ENCODE assay signal across 10 cellular contexts in genomic region chr3:133295199-133295901, GRCh38.
DNase-seq lines count a peak whose midpoint lies in the region; ATAC-seq and TF ChIP-seq lines count a peak whose summit lies in the region.
"Had no signal": no experiment of that assay in that cellular context is flagged by ENCODE, and none has a peak within 500 bp of the region (broad histone marks: within the 10 kb centered on the region; RNA-seq: fewer than 3 reads in every experiment).

No MANE protein-coding gene starts in this region.

- WGBS in thymus = 93% methylated on average over 4 of the region's 4 CpGs

- no peaks in the 10 kb centered on the region for H3K36me3 Mint-ChIP-seq in activated naive CD4-positive, alpha-beta T cell treated with anti-CD3 and anti-CD28 coated beads, Interleukin-2, amount 50 U/mL, for 72 hours
- H3K36me3 Mint-ChIP-seq: IgD-negative memory B cell had no signal

- ATAC-seq in activated naive CD4-positive, alpha-beta T cell treated with anti-CD3 and anti-CD28 coated beads, Interleukin-2, amount 50 U/mL, for 72 hours = peak; percentile 39 to 90
- peak; percentile 93 for ATAC-seq in HG03060 (IDR thresholded peaks at IDR 0.05; ENCODE audit: low read depth, unreplicated experiment)
- no peak for ATAC-seq in HG02981 (IDR thresholded peaks at IDR 0.05; ENCODE audit: unreplicated experiment)
- ATAC-seq in HG03108 (IDR thresholded peaks at IDR 0.05; ENCODE audit: unreplicated experiment) = no peak

- in situ Hi-C loops in astrocyte of the spinal cord (cut with HindIII; ENCODE audit: low sequenced_read_pairs) = no loop called here

- H3K27ac Mint-ChIP-seq in activated naive CD4-positive, alpha-beta T cell treated with anti-CD3 and anti-CD28 coated beads, Interleukin-2, amount 50 U/mL, for 72 hours = no peak overlapping the region
- H3K27ac Mint-ChIP-seq: IgD-negative memory B cell had no signal

- DNase-seq in activated naive CD4-positive, alpha-beta T cell treated with anti-CD3 and anti-CD28 coated beads, Interleukin-2, amount 50 U/mL, for 72 hours (ENCODE audit: low spot score in 2 of 2) = no peak
- no peak for DNase-seq in activated naive CD4-positive, alpha-beta T cell treated with Interleukin-2 at 50 U/mL for 16 hours
- DNase-seq in astrocyte of the spinal cord (ENCODE audit: low read depth, low spot score) (peak; percentile 87), NCI-H510A (lab: John Stamatoyannopoulos, UW) (no peak)
- DNase-seq: DND-41 had no signal

- no peak for TF ChIP-seq CTCF in astrocyte of the spinal cord (IDR thresholded peaks at IDR 0.05; ENCODE audit: low read depth, low read length)

- H3K4me3 ChIP-seq in astrocyte of the spinal cord (ENCODE audit: low read depth, low read length) = no peak overlapping the region
- H3K4me3 ChIP-seq in thymus (ENCODE audit: low read length) = no peak overlapping the region

- H3K27ac ChIP-seq in thymus (ENCODE audit: low read depth) = peak overlapping the region; percentile 31

- H3K9me3 ChIP-seq in thymus (ENCODE audit: control insufficient read depth) = no peaks in the 10 kb centered on the region

- H3K36me3 ChIP-seq in thymus (ENCODE audit: control insufficient read depth, insufficient read depth) = no peaks in the 10 kb centered on the region

- H3K27me3 ChIP-seq in thymus (ENCODE audit: control insufficient read depth, insufficient read depth) = no peaks in the 10 kb centered on the region

- H3K9me3 Mint-ChIP-seq in activated naive CD4-positive, alpha-beta T cell treated with anti-CD3 and anti-CD28 coated beads, Interleukin-2, amount 50 U/mL, for 72 hours = no peaks in the 10 kb centered on the region
- H3K9me3 Mint-ChIP-seq: IgD-negative memory B cell had no signal

- no peaks in the 10 kb centered on the region for H3K4me1 ChIP-seq in thymus (ENCODE audit: control insufficient read depth, insufficient read depth, low read length)

Comparison
In these comparisons a context has a peak if more than half of its experiments do, and no peak if none do; other contexts are left out.
1. ATAC-seq: peak in activated naive CD4-positive, alpha-beta T cell treated with anti-CD3 and anti-CD28 coated beads, Interleukin-2, amount 50 U/mL, for 72 hours (2 of 2) and HG03060 (single experiment); none in HG02981 (single experiment) and HG03108 (single experiment).